ENCODE assay signal across 18 cellular contexts in genomic region chr6:155787168-155787567, GRCh38.
DNase-seq lines count a peak whose midpoint lies in the region; ATAC-seq, FAIRE-seq and TF ChIP-seq lines count a peak whose summit lies in the region.
"Had no signal": no experiment of that assay in that cellular context is flagged by ENCODE, and none has a peak within 500 bp of the region (broad histone marks: within the 10 kb centered on the region; RNA-seq: fewer than 3 reads in every experiment).

No MANE protein-coding gene starts in this region.

- H3K9me3 ChIP-seq in HepG2 (ENCODE audit: low read length) (no peaks in the 10 kb centered on the region), right lobe of liver (no peaks in the 10 kb centered on the region), colonic mucosa (no peaks in the 10 kb centered on the region), A673 (ENCODE audit: low read depth, low read length, poor library complexity, severe bottlenecking) (no peaks in the 10 kb centered on the region)
- H3K9me3 ChIP-seq: BE2C, HAP-1 had no signal

- DNase-seq in HepG2 (ENCODE audit: low spot score) (no peak), right lobe of liver (no peak), colonic mucosa (peak; percentile 21), mesendoderm (peak; percentile 6), A673 (ENCODE audit: low spot score) (no peak), AG20443 (ENCODE audit: low spot score) (no peak)
- DNase-seq in activated naive CD4-positive, alpha-beta T cell treated with Interleukin-2 at 50 U/mL for 16 hours: no peak
- DNase-seq: BE2C; CD4-positive, CD25-positive, alpha-beta regulatory T cell; DND-41; Kasumi-1; NCI-H1436; NCI-H1930; NCI-H2227 treated with DMSO at 0.1 percent for 48 hours; NCI-H510A had no signal

- no peaks in the 10 kb centered on the region; a peak in 1 of 5 replicates for H3K27me3 ChIP-seq in HepG2 (ENCODE audit: control insufficient read depth in 1 of 2, insufficient read depth in 2 of 2, low read length in 2 of 2)
- H3K27me3 ChIP-seq in right lobe of liver: no peaks in the 10 kb centered on the region
- H3K27me3 ChIP-seq in colonic mucosa: no peaks in the 10 kb centered on the region
- H3K27me3 ChIP-seq in mesendoderm (ENCODE audit: insufficient read depth, low read length, poor library complexity): no peaks in the 10 kb centered on the region
- no peaks in the 10 kb centered on the region for H3K27me3 ChIP-seq in A673 (replicated peaks; ENCODE audit: insufficient read depth, low read depth, low read length, poor library complexity)
- H3K27me3 ChIP-seq: BE2C had no signal

- no peak overlapping the region for H2AK5ac ChIP-seq in mesendoderm (ENCODE audit: low read length)

- H3K23ac ChIP-seq in mesendoderm (ENCODE audit: low read length): no peak overlapping the region

- TF ChIP-seq POLR2A in HepG2 (IDR thresholded peaks at IDR 0.05; ENCODE audit: insufficient read depth in 1 of 2, low read depth in 2 of 2, low read length in 2 of 2): no peak
- TF ChIP-seq POLR2A in right lobe of liver (IDR thresholded peaks at IDR 0.05): no peak

- no peak overlapping the region for H4K8ac ChIP-seq in mesendoderm (ENCODE audit: low read depth, low read length)

- TF ChIP-seq EP300 in HepG2 (IDR thresholded peaks at IDR 0.05; ENCODE audit: low read depth in 2 of 2, low read length in 2 of 2): no peak
- no peak for TF ChIP-seq EP300 in HepG2 (CRISPR knock-in tag; IDR thresholded peaks at IDR 0.05; ENCODE audit: borderline replicate concordance)

- H3K18ac ChIP-seq in mesendoderm (ENCODE audit: low read length): no peak overlapping the region

- H3K4me3 ChIP-seq in HepG2 (replicated peaks in 1 of 3; ENCODE audit: insufficient read depth in 1 of 3, low read depth in 2 of 3, low read length in 3 of 3) (no peak overlapping the region), right lobe of liver (no peak overlapping the region), colonic mucosa (no peak overlapping the region), mesendoderm (ENCODE audit: low read length) (no peak overlapping the region), A673 (ENCODE audit: low read depth, low read length, poor library complexity, severe bottlenecking) (no peak overlapping the region)
- H3K4me3 ChIP-seq: GM12878, HAP-1 had no signal

- H3K9ac ChIP-seq in HepG2 (ENCODE audit: insufficient read depth, low read depth, low read length): no peak overlapping the region
- H3K9ac ChIP-seq in colonic mucosa (ENCODE audit: low read depth in 2 of 2, low read length in 2 of 2): no peak overlapping the region
- H3K9ac ChIP-seq in mesendoderm (ENCODE audit: low read length): no peak overlapping the region

- CTCF ChIA-PET in HepG2 (lab: Yijun Ruan, JAX; ENCODE audit: low intra/inter-chr PET ratio, low total read pairs): no interaction called here
- CTCF ChIA-PET in A673 (lab: Charles Lee): no interaction called here

- H2BK15ac ChIP-seq in mesendoderm (replicated peaks; ENCODE audit: low read depth): no peak overlapping the region

- no peaks in the 10 kb centered on the region for H3K79me1 ChIP-seq in mesendoderm (ENCODE audit: low read length)

- no peak overlapping the region for H3K4ac ChIP-seq in mesendoderm (ENCODE audit: low read depth, low read length)

- POLR2A ChIA-PET in HepG2 (lab: Yijun Ruan, JAX): no interaction called here
- POLR2A ChIA-PET in A673 (lab: Charles Lee; ENCODE audit: low non-redundant PET): no interaction called here

- no peak overlapping the region for H4K5ac ChIP-seq in mesendoderm (ENCODE audit: low read length)

- TF ChIP-seq CTCF in HepG2 (CRISPR knock-in tag; IDR thresholded peaks at IDR 0.05) (no peak), right lobe of liver (IDR thresholded peaks at IDR 0.05) (no peak), colonic mucosa (IDR thresholded peaks at IDR 0.05) (no peak), A673 (conservative IDR thresholded peaks at IDR 0.05; ENCODE audit: low read depth, low read length) (no peak)

- no peak overlapping the region for H2BK5ac ChIP-seq in mesendoderm (ENCODE audit: low read length)

- 36% methylated on average over 5 of the region's 5 CpGs for WGBS in HepG2 (ENCODE audit: low lambda C conversion rate)
- WGBS in right lobe of liver (ENCODE audit: insufficient coverage, low coverage, low lambda C conversion rate, missing lambda C conversion rate): 50% methylated on average over 2 of the region's 5 CpGs
- WGBS in mesendoderm (ENCODE audit: extremely low coverage, insufficient coverage, low lambda C conversion rate): no CpG with 5 or more reads among the region's 5 CpGs

- H2BK120ac ChIP-seq in mesendoderm (ENCODE audit: low read depth, low read length): no peak overlapping the region

- H3K36me3 ChIP-seq in HepG2 (replicated peaks in 1 of 2; ENCODE audit: control insufficient read depth in 1 of 2, insufficient read depth in 2 of 2, low read length in 2 of 2) (no peaks in the 10 kb centered on the region), right lobe of liver (no peaks in the 10 kb centered on the region), colonic mucosa (no peaks in the 10 kb centered on the region), mesendoderm (ENCODE audit: control insufficient read depth, insufficient read depth, low read length) (no peaks in the 10 kb centered on the region), A673 (ENCODE audit: insufficient read depth, low read length, poor library complexity, severe bottlenecking) (no peaks in the 10 kb centered on the region)
- H3K36me3 ChIP-seq: BE2C, HAP-1 had no signal

- no peaks in the 10 kb centered on the region for H3K4me1 ChIP-seq in HepG2 (ENCODE audit: insufficient read depth, low read length)
- no peaks in the 10 kb centered on the region for H3K4me1 ChIP-seq in right lobe of liver
- no peaks in the 10 kb centered on the region for H3K4me1 ChIP-seq in colonic mucosa
- H3K4me1 ChIP-seq in mesendoderm (ENCODE audit: control insufficient read depth, low read depth, low read length): no peaks in the 10 kb centered on the region
- H3K4me1 ChIP-seq in A673 (ENCODE audit: insufficient read depth, low read length, poor library complexity, severe bottlenecking): peaks cover 5% of the 10 kb centered on the region
- H3K4me1 ChIP-seq: BE2C had no signal

- no peak for TF ChIP-seq RAD21 in HepG2 (CRISPR knock-in tag; IDR thresholded peaks at IDR 0.05)

- FAIRE-seq in HepG2 (lab: Jason Lieb, UNC): no peak
- FAIRE-seq: GM12878 had no signal

- H3K4me2 ChIP-seq in HepG2 (ENCODE audit: low read depth, low read length) (no peak overlapping the region), mesendoderm (ENCODE audit: low read length) (no peak overlapping the region)

- BruUV-seq in HepG2 (replicated peaks; lab: Mats Ljungman, UMichigan) (no TSS peak), A673 (replicated peaks; lab: Mats Ljungman, UMichigan) (no TSS peak)

- intact Hi-C loops in HepG2 (cut with micrococcal nuclease; ENCODE audit: unreplicated experiment) (no loop called here), right lobe of liver (cut with DNase I) (no loop called here), colonic mucosa (cut with DNase I) (no loop called here), A673 (cut with micrococcal nuclease; ENCODE audit: unreplicated experiment) (no loop called here)

- H3K27ac ChIP-seq in HepG2 (ENCODE audit: extremely low read length, insufficient read depth, low read length): no peak overlapping the region
- no peak overlapping the region for H3K27ac ChIP-seq in right lobe of liver
- H3K27ac ChIP-seq in colonic mucosa: no peak overlapping the region
- H3K27ac ChIP-seq in mesendoderm (ENCODE audit: low read depth, low read length): no peak overlapping the region
- no peak overlapping the region for H3K27ac ChIP-seq in A673 (ENCODE audit: low read depth, low read length, poor library complexity, severe bottlenecking)

- no peak overlapping the region for H2AFZ ChIP-seq in HepG2 (ENCODE audit: low read length)

- H4K20me1 ChIP-seq in HepG2 (ENCODE audit: insufficient read depth, low read length): no peaks in the 10 kb centered on the region

- H3K79me2 ChIP-seq in HepG2 (ENCODE audit: insufficient read depth, low read length) (no peaks in the 10 kb centered on the region), mesendoderm (ENCODE audit: control insufficient read depth, insufficient read depth, low read length) (no peaks in the 10 kb centered on the region)

- no peak for ATAC-seq in HepG2
- ATAC-seq in right lobe of liver: no peak
- ATAC-seq: GM12878, Right ventricle myocardium inferior had no signal

- H3K56ac ChIP-seq in mesendoderm (ENCODE audit: low read length): no peak overlapping the region

- in situ Hi-C loops in HepG2 (cut with HindIII; ENCODE audit: extremely low pct_ligation_motif_present, low pct_unique_long_range_greater_than_20kb): no loop called here

TF ChIP-seq in HepG2, 621 proteins besides CTCF, POLR2A, EP300 and RAD21:
- TF ChIP-seq ZNF460 (CRISPR knock-in tag; IDR thresholded peaks at IDR 0.05; ENCODE audit: borderline replicate concordance): no peak
- TF ChIP-seq TBP (CRISPR knock-in tag; IDR thresholded peaks at IDR 0.05): no peak
- TF ChIP-seq DMAP1 (CRISPR knock-in tag; IDR thresholded peaks at IDR 0.05): no peak
- TF ChIP-seq NFE2L2 (IDR thresholded peaks at IDR 0.05; ENCODE audit: low read length): peak; percentile 57; the same call in 1 of the 2 replicates
- TF ChIP-seq SCMH1 (CRISPR knock-in tag; IDR thresholded peaks at IDR 0.05; ENCODE audit: borderline replicate concordance): no peak
- TF ChIP-seq KLF15 (CRISPR knock-in tag; IDR thresholded peaks at IDR 0.05; ENCODE audit: borderline replicate concordance): no peak
- TF ChIP-seq ZNF7 (CRISPR knock-in tag; IDR thresholded peaks at IDR 0.05): no peak
TF ChIP-seq in HepG2: peak in this region for 1.

Comparison
In these comparisons a context has a peak if more than half of its experiments do, and no peak if none do; other contexts are left out.
1. DNase-seq: peak in colonic mucosa (single experiment) and mesendoderm (single experiment); none in HepG2 (single experiment), right lobe of liver (0 of 3), activated naive CD4-positive, alpha-beta T cell treated with Interleukin-2 at 50 U/mL for 16 hours (single experiment), A673 (single experiment) and AG20443 (single experiment).